28 cellular contexts compared by ENCODE assay signal in the genomic region with DNA sequence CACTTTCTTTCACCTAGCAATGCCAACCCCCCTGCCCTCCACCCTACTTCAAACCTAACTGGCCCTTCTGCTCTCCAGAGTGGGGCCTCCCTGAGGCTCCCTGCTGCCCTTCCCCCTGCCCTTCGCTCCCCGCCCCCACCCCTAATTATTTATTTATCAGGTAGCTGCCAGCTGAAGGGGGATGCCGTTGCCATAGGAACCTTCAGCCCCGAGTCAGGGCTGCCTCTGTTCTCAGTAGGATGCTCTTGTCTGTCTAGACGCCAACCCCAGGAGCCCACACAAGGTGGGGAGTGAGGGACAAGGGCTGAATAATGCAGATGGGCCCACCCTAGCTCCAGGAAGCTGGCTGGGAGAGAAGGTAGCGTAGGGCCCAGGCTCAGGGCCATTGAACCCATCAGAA. TPM values are rescaled to one million over a fixed set of nuclear protein-coding genes. Genes with fewer than 3 reads are reported as not detected.
"Had no signal": no experiment of that assay in that cellular context is flagged by ENCODE, and none has a peak within 500 bp of the region (broad histone marks: within the 10 kb centered on the region; RNA-seq: fewer than 3 reads in every experiment).

No MANE protein-coding gene starts in this region.

- ATAC-seq: activated CD4-positive, alpha-beta T cell treated with anti-CD3 and anti-CD28 coated beads for 36 hours; activated T-cell treated with anti-CD3 and anti-CD28 coated beads, Interleukin-2, amount 50 U/mL, for 4 hours; gastroesophageal sphincter; heart left ventricle; left lobe of liver; naive thymus-derived CD4-positive, alpha-beta T cell; pancreas; right cardiac atrium had no signal

- H3K36me3 ChIP-seq: adrenal gland, breast epithelium, gastroesophageal sphincter, heart left ventricle, pancreas, tibial nerve had no signal

- FAIRE-seq: astrocyte, colon, keratinocyte, pancreas had no signal

- H3K36me3 Mint-ChIP-seq: activated naive CD8-positive, alpha-beta T cell; naive thymus-derived CD4-positive, alpha-beta T cell had no signal

- H3K4me1 Mint-ChIP-seq: activated CD4-positive, alpha-beta T cell treated with anti-CD3 and anti-CD28 coated beads for 36 hours; central memory CD8-positive, alpha-beta T cell; naive thymus-derived CD4-positive, alpha-beta T cell had no signal

- DNase-seq: activated CD4-positive, alpha-beta T cell treated with anti-CD3 and anti-CD28 coated beads for 36 hours; activated CD4-positive, alpha-beta T cell treated with anti-CD3 and anti-CD28 coated beads, Interleukin-2, amount 50 U/mL, for 4 hours; activated CD8-positive, alpha-beta memory T cell treated with anti-CD3 and anti-CD28 coated beads for 24 hours; activated CD8-positive, alpha-beta memory T cell treated with anti-CD3 and anti-CD28 coated beads, Interleukin-2, amount 50 U/mL, for 4 hours; activated naive CD4-positive, alpha-beta T cell; activated T-cell treated with anti-CD3 and anti-CD28 coated beads, Interleukin-2, amount 50 U/mL, for 4 hours; adrenal gland; heart left ventricle; naive thymus-derived CD4-positive, alpha-beta T cell; psoas muscle; right cardiac atrium; stimulated activated CD4-positive, alpha-beta T cell treated with anti-CD3 and anti-CD28 coated beads, Interleukin-4, amount 100 ng/mL, for 4 hours; T-helper 9 cell had no signal

- H3K27ac ChIP-seq: adrenal gland, breast epithelium, gastroesophageal sphincter, heart left ventricle, pancreas, psoas muscle, tibial nerve had no signal

- H3K27ac Mint-ChIP-seq: activated CD4-positive, alpha-beta T cell treated with anti-CD3 and anti-CD28 coated beads for 36 hours; activated naive CD8-positive, alpha-beta T cell; activated T-helper 2 cell treated with anti-CD3 and anti-CD28 coated beads, Interferon-gamma antibody, Interleukin-2, Interleukin-4, amounts not matched to agents 10 μg/mL and 5 μg/mL and 100 μg/mL, durations not matched to agents 14 hours and 24 hours and 36 hours; naive thymus-derived CD4-positive, alpha-beta T cell; stimulated activated naive CD8-positive, alpha-beta T cell treated with anti-CD3 and anti-CD28 coated beads, Interleukin-15, Interleukin-2, amounts not matched to agents 100 ng/mL and 50 ng/mL, for 24 hours had no signal

- H3K27me3 ChIP-seq: adrenal gland, breast epithelium, pancreas, tibial nerve had no signal

- H3K9me3 Mint-ChIP-seq: activated T-cell treated with anti-CD3 and anti-CD28 coated beads, Interleukin-2, amount 50 U/mL, for 4 hours; activated T-helper 2 cell treated with anti-CD3 and anti-CD28 coated beads, Interferon-gamma antibody, Interleukin-2, Interleukin-4, amounts not matched to agents 10 μg/mL and 5 μg/mL and 100 μg/mL, durations not matched to agents 14 hours and 24 hours and 36 hours; central memory CD8-positive, alpha-beta T cell; naive thymus-derived CD4-positive, alpha-beta T cell; stimulated activated naive CD8-positive, alpha-beta T cell treated with anti-CD3 and anti-CD28 coated beads, Interleukin-15, Interleukin-2, amounts not matched to agents 100 ng/mL and 50 ng/mL, for 24 hours had no signal

- H3K4me1 ChIP-seq: adrenal gland, breast epithelium, gastroesophageal sphincter, heart left ventricle, pancreas, psoas muscle, tibial nerve had no signal

- H3K4me3 ChIP-seq: adrenal gland, breast epithelium, gastroesophageal sphincter, heart left ventricle, lung, pancreas, psoas muscle, tibial nerve had no signal

- H3K9me3 ChIP-seq: adrenal gland, breast epithelium, gastroesophageal sphincter, heart left ventricle, pancreas, psoas muscle, tibial nerve had no signal

- H3K4me3 Mint-ChIP-seq: activated CD4-positive, alpha-beta T cell treated with anti-CD3 and anti-CD28 coated beads for 36 hours; activated naive CD8-positive, alpha-beta T cell; activated T-cell treated with anti-CD3 and anti-CD28 coated beads, Interleukin-2, amount 50 U/mL, for 4 hours; central memory CD8-positive, alpha-beta T cell; naive thymus-derived CD4-positive, alpha-beta T cell; stimulated activated naive CD8-positive, alpha-beta T cell treated with anti-CD3 and anti-CD28 coated beads, Interleukin-15, Interleukin-2, amounts not matched to agents 100 ng/mL and 50 ng/mL, for 24 hours had no signal

RNA-seq across cellular contexts. Expression of a gene that starts 41.1 kb away (rescaled TPM):
- total RNA-seq: activated CD4-positive, alpha-beta T cell treated with anti-CD3 and anti-CD28 coated beads for 36 hours; activated T-helper 2 cell treated with anti-CD3 and anti-CD28 coated beads, Interferon-gamma antibody, Interleukin-2, Interleukin-4, amounts not matched to agents 10 μg/mL and 5 μg/mL and 100 μg/mL, durations not matched to agents 14 hours and 24 hours and 36 hours; dermis microvascular lymphatic vessel endothelial cell; gastroesophageal sphincter; left lobe of liver; lung; naive thymus-derived CD4-positive, alpha-beta T cell; right cardiac atrium; T-helper 1 cell treated with Interleukin-12 subunit alpha and Interleukin-12 subunit beta and Interleukin-4 antibody, amounts not matched to agents 30 ng/mL and 1 ng/mL, for 36 hours; tibial nerve had no signal
- polyA plus RNA-seq: heart left ventricle; keratinocyte; naive thymus-derived CD4-positive, alpha-beta T cell had no signal
